22 cellular contexts compared by ENCODE assay signal in the genomic region with DNA sequence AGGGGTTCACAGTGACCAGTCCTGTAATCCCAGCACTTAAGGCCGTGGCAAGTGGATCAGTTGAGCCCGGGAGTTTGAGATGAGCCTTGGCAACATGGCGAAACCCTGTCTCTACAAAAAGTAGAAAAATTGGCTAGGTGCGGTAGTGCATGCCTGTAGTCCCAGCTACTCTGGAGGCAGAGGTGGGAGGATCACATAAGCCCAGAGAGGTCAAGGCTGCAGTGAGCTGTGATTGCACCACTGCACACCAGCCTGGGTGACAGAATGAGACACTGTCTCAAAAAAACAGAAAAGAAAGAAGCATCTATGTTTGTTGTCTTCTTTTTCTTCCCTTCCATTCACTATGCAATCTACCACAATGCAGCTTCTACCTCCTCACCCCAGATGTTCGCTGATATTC.
"Had no signal": no experiment of that assay in that cellular context is flagged by ENCODE, and none has a peak within 500 bp of the region (broad histone marks: within the 10 kb centered on the region; RNA-seq: fewer than 3 reads in every experiment).

No MANE protein-coding gene starts in this region.

- H3K36me3 Mint-ChIP-seq: natural killer cell had no signal

- H3K27me3 ChIP-seq: gastroesophageal sphincter, heart left ventricle, hepatocyte, right lobe of liver, suprapubic skin, tibial artery had no signal

- H3K4me3 Mint-ChIP-seq: effector memory CD8-positive, alpha-beta T cell; memory B cell; natural killer cell; neural crest cell; stimulated activated naive B cell treated with anti-CD40 and anti-IgM and Interleukin-4, amounts not matched to agents 10 μg/mL and 1 μg/mL and 100 μg/mL, for 72 hours; stimulated activated naive CD8-positive, alpha-beta T cell treated with anti-CD3 and anti-CD28 coated beads, Interleukin-15, Interleukin-2, amounts not matched to agents 100 ng/mL and 50 ng/mL, for 24 hours; type B pancreatic cell had no signal

- H3K27me3 Mint-ChIP-seq: effector memory CD8-positive, alpha-beta T cell; memory B cell; progenitor cell of endocrine pancreas; stimulated activated naive B cell treated with anti-CD40 and anti-IgM and Interleukin-4, amounts not matched to agents 10 μg/mL and 1 μg/mL and 100 μg/mL, for 72 hours; stimulated activated naive CD8-positive, alpha-beta T cell treated with anti-CD3 and anti-CD28 coated beads, Interleukin-15, Interleukin-2, amounts not matched to agents 100 ng/mL and 50 ng/mL, for 24 hours; type B pancreatic cell had no signal

- H3K4me1 Mint-ChIP-seq: memory B cell; natural killer cell; neural crest cell; stimulated activated naive B cell treated with anti-CD40 and anti-IgM and Interleukin-4, amounts not matched to agents 10 μg/mL and 1 μg/mL and 100 μg/mL, for 72 hours had no signal

- ATAC-seq: effector memory CD8-positive, alpha-beta T cell; gastroesophageal sphincter; natural killer cell had no signal

- H3K4me3 ChIP-seq: coronary artery, gastroesophageal sphincter, heart left ventricle, hepatocyte, left ventricle myocardium inferior, lung, right lobe of liver, suprapubic skin, tibial artery had no signal

- H3K27ac ChIP-seq: coronary artery, hepatocyte, parathyroid adenoma, right lobe of liver, suprapubic skin had no signal

- DNase-seq: dermis blood vessel endothelial cell; effector memory CD8-positive, alpha-beta T cell; heart left ventricle; kidney; left ventricle myocardium inferior; natural killer cell; right lobe of liver; stimulated activated CD4-positive, alpha-beta T cell treated with anti-CD3 and anti-CD28 coated beads, Interleukin-15, amount 100 ng/mL, for 24 hours; stimulated activated CD4-positive, alpha-beta T cell treated with anti-CD3 and anti-CD28 coated beads, Interleukin-2, amount 100 ng/mL, for 48 hours; stimulated activated naive B cell treated with anti-CD40 and anti-IgM and Interleukin-4, amounts not matched to agents 10 μg/mL and 1 μg/mL and 100 μg/mL, for 72 hours; tibial artery had no signal

- H3K9me3 ChIP-seq: gastroesophageal sphincter, heart left ventricle, left ventricle myocardium inferior, right lobe of liver, suprapubic skin, tibial artery had no signal

- H3K27ac Mint-ChIP-seq: effector memory CD8-positive, alpha-beta T cell; memory B cell; natural killer cell; progenitor cell of endocrine pancreas; stimulated activated naive B cell treated with anti-CD40 and anti-IgM and Interleukin-4, amounts not matched to agents 10 μg/mL and 1 μg/mL and 100 μg/mL, for 72 hours; stimulated activated naive CD8-positive, alpha-beta T cell treated with anti-CD3 and anti-CD28 coated beads, Interleukin-15, Interleukin-2, amounts not matched to agents 100 ng/mL and 50 ng/mL, for 24 hours; type B pancreatic cell had no signal

- H3K9me3 Mint-ChIP-seq: effector memory CD8-positive, alpha-beta T cell; memory B cell; natural killer cell; stimulated activated naive B cell treated with anti-CD40 and anti-IgM and Interleukin-4, amounts not matched to agents 10 μg/mL and 1 μg/mL and 100 μg/mL, for 72 hours; stimulated activated naive CD8-positive, alpha-beta T cell treated with anti-CD3 and anti-CD28 coated beads, Interleukin-15, Interleukin-2, amounts not matched to agents 100 ng/mL and 50 ng/mL, for 24 hours; type B pancreatic cell had no signal
